Comparison of ENCODE assay signal across 19 cellular contexts in the genomic region with DNA sequence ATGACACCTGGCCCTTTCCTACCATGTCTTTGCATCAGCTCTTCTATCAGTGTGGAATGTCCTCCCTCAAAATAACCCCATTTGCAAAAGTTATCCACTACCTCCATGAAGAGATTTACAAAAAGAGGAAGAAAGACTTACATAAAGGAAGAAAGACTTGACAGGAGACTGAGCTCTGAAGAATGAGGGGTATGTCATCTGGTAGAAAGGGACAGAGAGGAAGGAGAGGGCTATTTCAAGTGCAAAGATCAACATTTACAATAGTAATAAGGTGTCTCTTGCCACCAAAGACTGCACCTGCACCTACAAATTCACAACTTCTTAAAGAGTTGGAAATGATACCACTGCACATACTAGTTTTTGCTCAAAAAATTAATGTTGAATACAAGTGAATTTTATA. TPM values are rescaled to one million over a fixed set of nuclear protein-coding genes. Genes with fewer than 3 reads are reported as not detected.
DNase-seq lines count a peak whose midpoint lies in the region; ATAC-seq and TF ChIP-seq lines count a peak whose summit lies in the region.
"Had no signal": no experiment of that assay in that cellular context is flagged by ENCODE, and none has a peak within 500 bp of the region (broad histone marks: within the 10 kb centered on the region; RNA-seq: fewer than 3 reads in every experiment).

No MANE protein-coding gene starts in this region.

- H3K79me2 ChIP-seq in PC-9 (ENCODE audit: low read depth) = no peaks in the 10 kb centered on the region

- H3K9me3 ChIP-seq in PC-9 (ENCODE audit: insufficient read depth, low read depth) = no peaks in the 10 kb centered on the region
- H3K9me3 ChIP-seq: Peyer's patch had no signal

- H3K4me2 ChIP-seq in PC-9 = no peak overlapping the region

- DNase-seq in GM12865 (ENCODE audit: low read depth) = peak; percentile 30
- DNase-seq in KBM-7 = peak; percentile 33
- peak; percentile 57 for DNase-seq in NOMO-1 treated with dmso at 0.1 percent for 144 hours (lab: John Stamatoyannopoulos, UW; ENCODE audit: unreplicated experiment)
- no peak for DNase-seq in left colon
- DNase-seq in occipital lobe (lab: John Stamatoyannopoulos, UW) = no peak
- no peak for DNase-seq in NCI-H226
- DNase-seq in PC-9 = no peak
- DNase-seq: ACHN; EL; KG1; NCI-H1417; NCI-H2029; NCI-H524; NK-92 treated with Interleukin-12 subunit alpha and Interleukin-12 subunit beta, amount 100 ng/mL, for 24 hours; Peyer's patch; SHP77; SW 1271; T-helper 9 cell had no signal

- TF ChIP-seq CTCF in GM12865 (IDR thresholded peaks at IDR 0.05; ENCODE audit: insufficient read depth, low read depth, low read length, missing control alignments) (no peak), PC-9 (conservative IDR thresholded peaks at IDR 0.05) (no peak)

- H3K27me3 ChIP-seq in PC-9 (ENCODE audit: insufficient read depth, low read depth) = no peaks in the 10 kb centered on the region
- H3K27me3 ChIP-seq: Peyer's patch had no signal

- H3K4me3 ChIP-seq in GM12865 (ENCODE audit: low read depth, low read length) = no peak overlapping the region
- H3K4me3 ChIP-seq in PC-9 = no peak overlapping the region
- H3K4me3 ChIP-seq: Peyer's patch had no signal

- H3F3A ChIP-seq in PC-9 (ENCODE audit: insufficient read depth, low read depth) = no peaks in the 10 kb centered on the region

- H4K20me1 ChIP-seq in PC-9 (ENCODE audit: insufficient read depth) = no peaks in the 10 kb centered on the region

- BruUV-seq in PC-9 (replicated peaks; lab: Mats Ljungman, UMichigan) = no TSS peak

- H3K4me1 ChIP-seq in PC-9 (replicated peaks; ENCODE audit: insufficient read depth) = peaks cover 5% of the 10 kb centered on the region; the same call in 1 of the 2 replicates
- H3K4me1 ChIP-seq: Peyer's patch had no signal

- H2AFZ ChIP-seq in PC-9 = no peak overlapping the region

- in situ Hi-C loops in KBM-7 (cut with MboI; ENCODE audit: low pct_unique_long_range_greater_than_20kb, low sequenced_read_pairs) = no loop called here

- H3K9me2 ChIP-seq in PC-9 (ENCODE audit: insufficient read depth) = no peaks in the 10 kb centered on the region

- no peaks in the 10 kb centered on the region for H3K36me3 ChIP-seq in PC-9 (ENCODE audit: low read depth)
- H3K36me3 ChIP-seq: Peyer's patch had no signal

- ATAC-seq in left colon = peak; percentile 40
- ATAC-seq in GM21360 (IDR thresholded peaks at IDR 0.05; ENCODE audit: unreplicated experiment) = no peak

- intact Hi-C loops in left colon (cut with DNase I, micrococcal nuclease) = no loop called here
- intact Hi-C loops in PC-9 (cut with micrococcal nuclease; ENCODE audit: unreplicated experiment) = no loop called here

- POLR2A ChIA-PET in PC-9 (lab: Charles Lee; ENCODE audit: unreplicated experiment) = interaction anchor here (0.5 kb wide), 1 partner anchor 54 kb away, joined by 3 read pairs; no protein-coding TSS in a partner anchor

- CTCF ChIA-PET in PC-9 (lab: Charles Lee) = no interaction called here

- H3K27ac ChIP-seq in PC-9 = no peak overlapping the region
- H3K27ac ChIP-seq: Peyer's patch had no signal

RNA-seq across cellular contexts. Expression of a gene that starts 18.2 kb away (rescaled TPM):
- total RNA-seq in left colon (100 to 1,000 TPM; 110 to 124 TPM), occipital lobe (69.3 TPM), PC-9 (2021) (80.0 and 109 TPM in 2 replicates)

Comparison
In these comparisons a context has a peak if more than half of its experiments do, and no peak if none do; other contexts are left out.
1. DNase-seq: peak in GM12865 (single experiment), KBM-7 (single experiment) and NOMO-1 treated with dmso at 0.1 percent for 144 hours (single experiment); none in left colon (0 of 2), occipital lobe (single experiment), NCI-H226 (single experiment) and PC-9 (0 of 2).